Comparison of ENCODE assay signal across 23 cellular contexts in genomic region chr1:210098376-210098775, GRCh38.
"Had no signal": no experiment of that assay in that cellular context is flagged by ENCODE, and none has a peak within 500 bp of the region (broad histone marks: within the 10 kb centered on the region; RNA-seq: fewer than 3 reads in every experiment).

No MANE protein-coding gene starts in this region.

- H3K27me3 Mint-ChIP-seq: activated naive CD4-positive, alpha-beta T cell treated with anti-CD3 and anti-CD28 coated beads, Interleukin-2, amount 10 ng/mL, durations not matched to agents 7 days and 5 days; type B pancreatic cell had no signal

- H3K4me3 ChIP-seq: lower lobe of right lung, sigmoid colon, smooth muscle cell, testis had no signal

- H3K9me3 ChIP-seq: lower lobe of right lung, sigmoid colon, testis had no signal

- H3K4me1 Mint-ChIP-seq: activated CD4-positive, alpha-beta memory T cell treated with anti-CD3 and anti-CD28 coated beads, Interleukin-2, amount 10 ng/mL, durations not matched to agents 7 days and 5 days; activated naive CD4-positive, alpha-beta T cell treated with anti-CD3 and anti-CD28 coated beads, Interleukin-2, amount 10 ng/mL, durations not matched to agents 7 days and 5 days; activated naive CD8-positive, alpha-beta T cell treated with anti-CD3 and anti-CD28 coated beads, Interleukin-2, amount 50 U/mL, for 24 hours; naive B cell; stimulated activated naive B cell treated with anti-CD40 and anti-IgM and Interleukin-4, amounts not matched to agents 10 μg/mL and 1 μg/mL and 100 μg/mL, for 72 hours had no signal

- H3K36me3 ChIP-seq: brain microvascular endothelial cell, lower lobe of right lung, sigmoid colon had no signal

- H3K36me3 Mint-ChIP-seq: activated naive CD4-positive, alpha-beta T cell treated with anti-CD3 and anti-CD28 coated beads, Interleukin-2, amount 10 ng/mL, durations not matched to agents 7 days and 5 days; naive B cell; stimulated activated naive B cell treated with anti-CD40 and anti-IgM and Interleukin-4, amounts not matched to agents 10 μg/mL and 1 μg/mL and 100 μg/mL, for 72 hours; type B pancreatic cell had no signal

- H3K27ac Mint-ChIP-seq: activated CD4-positive, alpha-beta memory T cell treated with anti-CD3 and anti-CD28 coated beads, Interleukin-2, amount 10 ng/mL, durations not matched to agents 7 days and 5 days; activated naive CD4-positive, alpha-beta T cell treated with anti-CD3 and anti-CD28 coated beads, Interleukin-2, amount 10 ng/mL, durations not matched to agents 7 days and 5 days; activated naive CD8-positive, alpha-beta T cell treated with anti-CD3 and anti-CD28 coated beads, Interleukin-2, amount 50 U/mL, for 24 hours; naive B cell; stimulated activated naive B cell treated with anti-CD40 and anti-IgM and Interleukin-4, amounts not matched to agents 10 μg/mL and 1 μg/mL and 100 μg/mL, for 72 hours; type B pancreatic cell had no signal

- H3K4me3 Mint-ChIP-seq: activated CD4-positive, alpha-beta memory T cell treated with anti-CD3 and anti-CD28 coated beads, Interleukin-2, amount 10 ng/mL, durations not matched to agents 7 days and 5 days; activated naive CD4-positive, alpha-beta T cell treated with anti-CD3 and anti-CD28 coated beads, Interleukin-2, amount 10 ng/mL, durations not matched to agents 7 days and 5 days; activated naive CD8-positive, alpha-beta T cell treated with anti-CD3 and anti-CD28 coated beads, Interleukin-2, amount 50 U/mL, for 24 hours; naive B cell; stimulated activated naive B cell treated with anti-CD40 and anti-IgM and Interleukin-4, amounts not matched to agents 10 μg/mL and 1 μg/mL and 100 μg/mL, for 72 hours; type B pancreatic cell had no signal

- H3K27ac ChIP-seq: brain microvascular endothelial cell, lower lobe of right lung, sigmoid colon, testis had no signal

- H3K4me1 ChIP-seq: lower lobe of right lung, sigmoid colon, testis had no signal

- H3K4me2 ChIP-seq: smooth muscle cell had no signal

- H3K27me3 ChIP-seq: brain microvascular endothelial cell, sigmoid colon, testis had no signal

- DNase-seq: activated CD4-positive, alpha-beta memory T cell treated with anti-CD3 and anti-CD28 coated beads, Interleukin-2, amount 10 ng/mL, durations not matched to agents 7 days and 5 days; activated CD4-positive, alpha-beta T cell treated with anti-CD3 and anti-CD28 coated beads for 48 hours; activated effector memory CD4-positive, alpha-beta T cell treated with anti-CD3 and anti-CD28 coated beads, Interleukin-2, amount 50 U/mL, for 16 hours; activated naive CD4-positive, alpha-beta T cell treated with anti-CD3 and anti-CD28 coated beads, Interleukin-2, amount 10 ng/mL, durations not matched to agents 7 days and 5 days; activated naive CD8-positive, alpha-beta T cell treated with anti-CD3 and anti-CD28 coated beads, Interleukin-2, amount 50 U/mL, for 24 hours; brain microvascular endothelial cell; caudate nucleus; dermis blood vessel endothelial cell; effector CD8-positive, alpha-beta T cell; erythroblast; foreskin fibroblast; lower lobe of right lung; mesendoderm; naive B cell; occipital lobe; retina; sigmoid colon; stimulated activated CD4-positive, alpha-beta T cell treated with anti-CD3 and anti-CD28 coated beads, Interleukin-2, amount 100 ng/mL, for 48 hours; stimulated activated CD8-positive, alpha-beta memory T cell treated with anti-CD3 and anti-CD28 coated beads, Interleukin-4, amount 100 ng/mL, for 48 hours; stimulated activated naive B cell treated with anti-CD40 and anti-IgM and Interleukin-4, amounts not matched to agents 10 μg/mL and 1 μg/mL and 100 μg/mL, for 72 hours; testis had no signal

- H3K9me3 Mint-ChIP-seq: activated CD4-positive, alpha-beta memory T cell treated with anti-CD3 and anti-CD28 coated beads, Interleukin-2, amount 10 ng/mL, durations not matched to agents 7 days and 5 days; activated naive CD4-positive, alpha-beta T cell treated with anti-CD3 and anti-CD28 coated beads, Interleukin-2, amount 10 ng/mL, durations not matched to agents 7 days and 5 days; activated naive CD8-positive, alpha-beta T cell treated with anti-CD3 and anti-CD28 coated beads, Interleukin-2, amount 50 U/mL, for 24 hours; stimulated activated naive B cell treated with anti-CD40 and anti-IgM and Interleukin-4, amounts not matched to agents 10 μg/mL and 1 μg/mL and 100 μg/mL, for 72 hours; type B pancreatic cell had no signal
